In genomic region chr14:104389326-104390220, GRCh38 we compare ENCODE assay signal across 14 cellular contexts.
DNase-seq lines count a peak whose midpoint lies in the region; ATAC-seq, FAIRE-seq and TF ChIP-seq lines count a peak whose summit lies in the region.
"Had no signal": no experiment of that assay in that cellular context is flagged by ENCODE, and none has a peak within 500 bp of the region (broad histone marks: within the 10 kb centered on the region; RNA-seq: fewer than 3 reads in every experiment).

No MANE protein-coding gene starts in this region.

- H4K20me1 ChIP-seq in H1 (replicated peaks in 1 of 2; ENCODE audit: control insufficient read depth in 1 of 2, insufficient read depth in 2 of 2, low read length in 2 of 2), result no peaks in the 10 kb centered on the region

- no peak overlapping the region for H3K4me3 ChIP-seq in heart left ventricle
- H3K4me3 ChIP-seq in H1 (ENCODE audit: extremely low read depth in 1 of 4, insufficient read depth in 2 of 4, low read depth in 3 of 4, low read length in 4 of 4), result no peak overlapping the region
- H3K4me3 ChIP-seq: MG63, PC-9 had no signal

- peaks cover 9% of the 10 kb centered on the region for H3K27me3 Mint-ChIP-seq in type B pancreatic cell

- no peak overlapping the region for H2BK20ac ChIP-seq in H1 (ENCODE audit: low read length)

- H3K9ac ChIP-seq in H1 (replicated peaks in 1 of 4; ENCODE audit: extremely low read depth in 1 of 4, low read depth in 3 of 4, low read length in 3 of 4), result no peak overlapping the region

- H3K27ac ChIP-seq in heart left ventricle (no peak overlapping the region), H1 (ENCODE audit: low read depth, low read length) (no peak overlapping the region)
- H3K27ac ChIP-seq: foreskin keratinocyte, neutrophil, PC-9 had no signal

- H3K4me2 ChIP-seq in H1 (ENCODE audit: insufficient read depth in 1 of 2, low read depth in 2 of 2, low read length in 2 of 2), result no peak overlapping the region
- H3K4me2 ChIP-seq: PC-9 had no signal

- no peaks in the 10 kb centered on the region for H3K36me3 Mint-ChIP-seq in type B pancreatic cell

- no peak overlapping the region for H2BK5ac ChIP-seq in H1 (ENCODE audit: low read depth, low read length)

- DNase-seq in heart left ventricle (peak in 4 of 5 donors; percentile 5 to 59 (median 16)), Right ventricle myocardium superior (no peak), H1 (ENCODE audit: low read depth in 1 of 2, low spot score in 2 of 2) (no peak), type B pancreatic cell (ENCODE audit: extremely low spot score, unreplicated experiment) (peak; percentile 63), NCI-H526 (lab: John Stamatoyannopoulos, UW) (no peak)
- peak; percentile 51 for DNase-seq in activated CD4-positive, alpha-beta T cell treated with anti-CD3 and anti-CD28 coated beads, Interleukin-2, amount 50 U/mL, for 1 hour
- DNase-seq: foreskin keratinocyte, MG63, PC-9 had no signal

- H2AK5ac ChIP-seq in H1 (ENCODE audit: low read depth, low read length), result no peak overlapping the region

- TF ChIP-seq EP300 in H1 (IDR thresholded peaks at IDR 0.05; ENCODE audit: borderline replicate concordance in 1 of 2, low read depth in 2 of 2, low read length in 2 of 2), result no peak

- CTCF ChIA-PET in H1 (lab: Charles Lee; ENCODE audit: partially characterized antibody), result interaction anchor here (0.6 to 1.4 kb wide), 4 partner anchors 48 to 175 kb away, joined by 3 to 4 read pairs (median 3); no protein-coding TSS in a partner anchor

- ATAC-seq in heart left ventricle, result no peak
- no peak for ATAC-seq in Right ventricle myocardium superior (ENCODE audit: poor library complexity)
- ATAC-seq in esophagus mucosa, result no peak
- no peak for ATAC-seq in GM19328 (IDR thresholded peaks at IDR 0.05; ENCODE audit: unreplicated experiment)
- ATAC-seq: foreskin keratinocyte, left colon had no signal

- TF ChIP-seq CTCF in heart left ventricle (IDR thresholded peaks at IDR 0.05), result no peak
- TF ChIP-seq CTCF in H1 (IDR thresholded peaks at IDR 0.05; ENCODE audit: control extremely low read depth in 1 of 3, insufficient read depth in 1 of 3, low read depth in 1 of 3, low read length in 3 of 3), result no peak
- no peak for TF ChIP-seq CTCF in type B pancreatic cell (conservative IDR thresholded peaks at IDR 0.05)

- peak overlapping the region; percentile 14; the same call in 1 of the 2 replicates for H4K8ac ChIP-seq in H1 (ENCODE audit: extremely low read depth, insufficient read depth, low read length)

- POLR2A ChIA-PET in H1 (lab: Charles Lee; ENCODE audit: partially characterized antibody), result no interaction called here

- H3K79me2 ChIP-seq in H1 (ENCODE audit: control insufficient read depth in 1 of 2, insufficient read depth in 2 of 2, low read length in 2 of 2), result no peaks in the 10 kb centered on the region

- FAIRE-seq in H1 (lab: Jason Lieb, UNC), result no peak

- H3K9me3 Mint-ChIP-seq in type B pancreatic cell, result no peaks in the 10 kb centered on the region
- H3K9me3 Mint-ChIP-seq: dendritic cell treated with granulocyte-macrophage colony-stimulating factor and Interleukin-4, amounts not matched to agents 40 ng/mL and 50 ng/mL, for 4 days had no signal

- H3K9me3 ChIP-seq in heart left ventricle (no peaks in the 10 kb centered on the region), H1 (ENCODE audit: insufficient read depth in 2 of 2, low read depth in 1 of 2, low read length in 1 of 2) (no peaks in the 10 kb centered on the region)
- H3K9me3 ChIP-seq: MG63, neutrophil had no signal

- H4K91ac ChIP-seq in H1 (replicated peaks; ENCODE audit: insufficient read length, low read length), result peak overlapping the region; percentile 80

- 71 to 84% (median 77%) methylated on average over 28 of the region's 28 CpGs for WGBS in heart left ventricle, 4 donors
- 93% methylated on average over 26 of the region's 28 CpGs; no CpG with 5 or more reads in 1 of the 2 experiments for WGBS in H1 (ENCODE audit: extremely low coverage in 1 of 2, insufficient coverage in 1 of 2, insufficient read length in 1 of 2, insufficient replicate concordance in 2 of 2, low coverage in 1 of 2, low lambda C conversion rate in 2 of 2, missing lambda C conversion rate in 1 of 2), 2 experiments

- H3K36me3 ChIP-seq in heart left ventricle (no peaks in the 10 kb centered on the region), H1 (ENCODE audit: control insufficient read depth in 2 of 4, insufficient read depth in 4 of 4, low read length in 3 of 4) (no peaks in the 10 kb centered on the region)
- H3K36me3 ChIP-seq: MG63, neutrophil had no signal

- H3K56ac ChIP-seq in H1 (replicated peaks; ENCODE audit: insufficient read length, low read depth, low read length), result no peak overlapping the region

- H2AFZ ChIP-seq in H1 (ENCODE audit: low read length), result no peak overlapping the region
- H2AFZ ChIP-seq: PC-9 had no signal

- no peak overlapping the region for H2BK120ac ChIP-seq in H1 (replicated peaks; ENCODE audit: low read depth, low read length)

- H3K4me1 ChIP-seq in heart left ventricle (peaks cover 2 to 33% (median 16%) of the 10 kb centered on the region in 12 donors), H1 (replicated peaks in 1 of 4; ENCODE audit: control insufficient read depth in 3 of 4, insufficient read depth in 4 of 4, low read length in 3 of 4) (peaks cover 0 to 5% (median 0%) of the 10 kb centered on the region in 4 experiments; a peak in 2 of 7 replicates)
- H3K4me1 ChIP-seq: foreskin keratinocyte had no signal

- no peaks in the 10 kb centered on the region for H3K23me2 ChIP-seq in H1 (ENCODE audit: low read depth, low read length)

- no peak overlapping the region for H3K4ac ChIP-seq in H1 (replicated peaks; ENCODE audit: insufficient read length, low read depth, low read length)

- 0 out of 2 replicates have a peak overlapping the region, but pooled peaks have one; percentile 60 for H2BK12ac ChIP-seq in H1 (ENCODE audit: low read depth, low read length)

- TF ChIP-seq POLR2A in heart left ventricle (IDR thresholded peaks at IDR 0.05) (no peak), H1 (IDR thresholded peaks at IDR 0.05; ENCODE audit: control extremely low read depth in 1 of 2, low read depth in 2 of 2, low read length in 2 of 2) (no peak)

- H4K5ac ChIP-seq in H1 (ENCODE audit: insufficient read length, low read depth, low read length), result no peak overlapping the region

- H3K27ac Mint-ChIP-seq in type B pancreatic cell, result no peak overlapping the region
- H3K27ac Mint-ChIP-seq: dendritic cell treated with granulocyte-macrophage colony-stimulating factor and Interleukin-4, amounts not matched to agents 40 ng/mL and 50 ng/mL, for 4 days had no signal

- H3K27me3 ChIP-seq in heart left ventricle (peaks cover 0 to 2% (median 0%) of the 10 kb centered on the region in 9 donors), H1 (replicated peaks in 1 of 4; ENCODE audit: control insufficient read depth in 3 of 4, extremely low read depth in 1 of 4, insufficient read depth in 3 of 4, low read length in 3 of 4) (no peaks in the 10 kb centered on the region)
- H3K27me3 ChIP-seq: foreskin keratinocyte, MG63 had no signal

- H3K23ac ChIP-seq in H1 (ENCODE audit: insufficient read length), result no peak overlapping the region

- intact Hi-C loops in heart left ventricle (cut with DNase I), result loop anchor here in 1 of 10 donors (10.0 kb wide), 1 partner anchor 255 kb away; the partner anchor contains the start of gene KIF26A
- intact Hi-C loops in Right ventricle myocardium superior (cut with DNase I), result no loop called here

- H3K4me1 Mint-ChIP-seq in type B pancreatic cell (ENCODE audit: unreplicated experiment), result no peaks in the 10 kb centered on the region

- H3K18ac ChIP-seq in H1 (ENCODE audit: extremely low read depth, low read length), result no peak overlapping the region

- no peaks in the 10 kb centered on the region; the same call in 1 of the 2 replicates for H3K79me1 ChIP-seq in H1 (ENCODE audit: low read depth, low read length)

- TF ChIP-seq RAD21 in H1 (IDR thresholded peaks at IDR 0.05 in 1 of 2, conservative IDR thresholded peaks at IDR 0.05 in 1 of 2; ENCODE audit: low read depth in 2 of 2, low read length in 2 of 2), result no peak

- no peak overlapping the region for H3K14ac ChIP-seq in H1 (ENCODE audit: insufficient read length)

- no peak overlapping the region for H3K4me3 Mint-ChIP-seq in type B pancreatic cell
- H3K4me3 Mint-ChIP-seq: dendritic cell treated with granulocyte-macrophage colony-stimulating factor and Interleukin-4, amounts not matched to agents 40 ng/mL and 50 ng/mL, for 4 days had no signal

- no peak overlapping the region for H2BK15ac ChIP-seq in H1 (ENCODE audit: low read length)

TF ChIP-seq in H1, 55 proteins besides CTCF, POLR2A, EP300 and RAD21:
- TF ChIP-seq CBX5 (IDR thresholded peaks at IDR 0.05; ENCODE audit: low read depth, low read length) (no peak), SIX5 (IDR thresholded peaks at IDR 0.05; ENCODE audit: low read depth, low read length) (no peak), POLR2AphosphoS5 (IDR thresholded peaks at IDR 0.05; ENCODE audit: low read depth, low read length) (no peak), RXRA (IDR thresholded peaks at IDR 0.05; ENCODE audit: insufficient read depth, low read depth, low read length) (no peak), SIRT6 (IDR thresholded peaks at IDR 0.05; ENCODE audit: low read length) (no peak), NRF1 (IDR thresholded peaks at IDR 0.05; ENCODE audit: low read depth, low read length) (no peak), HDAC2 (IDR thresholded peaks at IDR 0.05; ENCODE audit: borderline replicate concordance in 1 of 2, low read depth in 2 of 2, low read length in 2 of 2) (no peak), ZNF274 (IDR thresholded peaks at IDR 0.05; ENCODE audit: borderline replicate concordance, extremely low read depth, low read length) (no peak), EZH2 (IDR thresholded peaks at IDR 0.05; ENCODE audit: low read depth, low read length, severe bottlenecking) (no peak), TAF1 (IDR thresholded peaks at IDR 0.05; ENCODE audit: low read depth, low read length) (no peak), NANOG (IDR thresholded peaks at IDR 0.05; ENCODE audit: insufficient read depth, low read depth, low read length, poor library complexity, severe bottlenecking) (no peak), TEAD4 (IDR thresholded peaks at IDR 0.05; ENCODE audit: low read depth, low read length) (no peak), RBBP5 (IDR thresholded peaks at IDR 0.05; ENCODE audit: borderline replicate concordance, low read depth, low read length) (no peak), RFX5 (IDR thresholded peaks at IDR 0.05; ENCODE audit: borderline replicate concordance, low read depth, low read length) (no peak)

Comparison
In these comparisons a context has a peak if more than half of its experiments do, and no peak if none do; other contexts are left out.
1. DNase-seq: peak in heart left ventricle (4 of 5), activated CD4-positive, alpha-beta T cell treated with anti-CD3 and anti-CD28 coated beads, Interleukin-2, amount 50 U/mL, for 1 hour (single experiment) and type B pancreatic cell (single experiment); none in Right ventricle myocardium superior (single experiment), H1 (0 of 2) and NCI-H526 (0 of 2).